In the genomic region with DNA sequence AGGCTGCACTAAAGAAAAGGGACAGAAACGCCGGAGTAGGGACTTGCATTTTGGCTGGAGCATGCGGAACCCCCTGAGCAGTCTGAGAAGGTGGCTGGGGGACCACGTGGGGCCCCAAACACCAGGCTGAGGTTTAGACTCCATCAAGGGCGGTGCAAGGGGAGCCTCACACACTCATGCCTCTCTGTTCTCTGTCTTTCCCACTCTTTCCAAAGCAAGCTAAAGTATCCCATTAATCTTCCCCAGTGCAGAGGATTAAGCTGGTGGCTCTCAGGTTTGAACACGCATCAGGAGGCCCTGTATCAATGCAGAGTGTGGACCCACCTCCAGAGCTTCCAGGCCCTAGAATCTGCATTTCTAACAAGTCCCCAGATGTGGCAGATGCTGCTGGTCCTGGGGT, we compare ENCODE assay signal across 28 cellular contexts. TPM values are rescaled to one million over a fixed set of nuclear protein-coding genes. Genes with fewer than 3 reads are reported as not detected.
"Had no signal": no experiment of that assay in that cellular context is flagged by ENCODE, and none has a peak within 500 bp of the region (broad histone marks: within the 10 kb centered on the region; RNA-seq: fewer than 3 reads in every experiment).

No MANE protein-coding gene starts in this region.

- ATAC-seq: activated CD8-positive, alpha-beta T cell treated with anti-CD3 and anti-CD28 coated beads for 36 hours had no signal

- H3K36me3 ChIP-seq: adrenal gland, colonic mucosa had no signal

- H3K4me1 ChIP-seq: adrenal gland, colonic mucosa had no signal

- H3K27ac ChIP-seq: adrenal gland, colonic mucosa, PC-9 had no signal

- H3K4me3 ChIP-seq: adrenal gland, colonic mucosa, PC-9 had no signal

- H3K9me3 ChIP-seq: adrenal gland, colonic mucosa had no signal

- H3K27ac Mint-ChIP-seq: activated CD8-positive, alpha-beta T cell treated with anti-CD3 and anti-CD28 coated beads for 36 hours; activated naive CD8-positive, alpha-beta T cell treated with anti-CD3 and anti-CD28 coated beads, Interleukin-2, amount 10 ng/mL, durations not matched to agents 7 days and 5 days had no signal

- FAIRE-seq: TTC549 had no signal

- DNase-seq: activated CD4-positive, alpha-beta T cell treated with anti-CD3 and anti-CD28 coated beads, Interleukin-2, amount 50 U/mL, for 1 hour; activated CD4-positive, CD25-positive, alpha-beta regulatory T cell; activated CD8-positive, alpha-beta memory T cell treated with anti-CD3 and anti-CD28 coated beads, Interleukin-2, amount 50 U/mL, for 4 hours; activated CD8-positive, alpha-beta T cell treated with anti-CD3 and anti-CD28 coated beads for 36 hours; activated effector memory CD4-positive, alpha-beta T cell treated with Interleukin-2 at 50 U/mL for 16 hours; activated naive CD4-positive, alpha-beta T cell treated with Interleukin-2 at 50 U/mL for 16 hours; activated naive CD8-positive, alpha-beta T cell treated with anti-CD3 and anti-CD28 coated beads, Interleukin-2, amount 10 ng/mL, durations not matched to agents 7 days and 5 days; activated T-cell treated with anti-CD3 and anti-CD28 coated beads, Interleukin-2, amount 50 U/mL, for 1 hour; adrenal gland; anterior cingulate cortex; colonic mucosa; KG1; MV-4-11; NCI-H1092 treated with DMSO at 0.1 percent for 48 hours; NCI-H1417 treated with DMSO at 0.1 percent for 48 hours; NCI-H1694; NCI-H2029; NCI-H2171 treated with DMSO at 0.1 percent for 48 hours; NCI-H510A; NCI-H526 treated with DMSO at 0.1 percent for 48 hours; PC-9; SIG-M5; T-helper 2 cell; T1000 had no signal

- H2AFZ ChIP-seq: PC-9 had no signal

- H3K4me2 ChIP-seq: PC-9 had no signal

- H3K4me3 Mint-ChIP-seq: activated CD8-positive, alpha-beta T cell treated with anti-CD3 and anti-CD28 coated beads for 36 hours had no signal

- H3K27me3 ChIP-seq: adrenal gland, colonic mucosa had no signal

- H3K9me3 Mint-ChIP-seq: activated CD8-positive, alpha-beta T cell treated with anti-CD3 and anti-CD28 coated beads for 36 hours; activated naive CD8-positive, alpha-beta T cell treated with anti-CD3 and anti-CD28 coated beads, Interleukin-2, amount 10 ng/mL, durations not matched to agents 7 days and 5 days had no signal

- H3K36me3 Mint-ChIP-seq: activated naive CD8-positive, alpha-beta T cell treated with anti-CD3 and anti-CD28 coated beads, Interleukin-2, amount 10 ng/mL, durations not matched to agents 7 days and 5 days had no signal

RNA-seq across cellular contexts. Expression of gene CCDC197, which starts 13.5 kb away (rescaled TPM):
- total RNA-seq: activated CD8-positive, alpha-beta T cell treated with anti-CD3 and anti-CD28 coated beads for 36 hours; adrenal gland; cerebellum; colonic mucosa; MCF 10A; PC-9; RPMI7951 had no signal

RNA-seq across cellular contexts. Expression of gene ASB2, which starts 34.3 kb away (rescaled TPM):
- total RNA-seq: MCF 10A, PC-9 had no signal
